Comparison of ENCODE assay signal across 1 cellular context in the genomic region with DNA sequence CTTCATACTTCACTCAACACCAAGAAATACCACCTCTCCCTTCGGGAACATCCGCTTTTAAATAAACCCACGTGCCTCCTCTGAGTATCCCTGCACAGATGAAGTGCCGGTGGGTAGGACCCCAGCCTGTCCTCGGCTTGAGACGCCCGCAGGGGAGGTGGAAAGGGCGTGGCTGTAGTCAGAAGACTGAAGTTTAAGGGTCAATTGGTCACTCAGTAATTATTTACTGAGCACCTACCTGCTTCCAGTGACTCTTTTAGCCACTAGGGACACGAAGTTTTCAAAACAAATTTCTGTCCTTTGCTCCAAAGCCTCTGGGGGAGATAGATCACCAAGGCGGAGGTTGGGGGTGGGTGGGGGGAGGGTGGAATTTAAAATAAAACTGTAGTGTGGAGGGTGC.
TF ChIP-seq lines count a peak whose summit lies in the region.

No MANE protein-coding gene starts in this region.

TF ChIP-seq in SK-N-SH, 30 proteins besides CTCF, POLR2A, EP300 and RAD21 (continued from another document):
- no peak for TF ChIP-seq IRF3 (IDR thresholded peaks at IDR 0.05; ENCODE audit: low read depth, low read length)
- no peak for TF ChIP-seq ELF1 (IDR thresholded peaks at IDR 0.05)
- TF ChIP-seq RCOR1 (IDR thresholded peaks at IDR 0.05; ENCODE audit: low read length), result no peak
- TF ChIP-seq, protein P1, sequence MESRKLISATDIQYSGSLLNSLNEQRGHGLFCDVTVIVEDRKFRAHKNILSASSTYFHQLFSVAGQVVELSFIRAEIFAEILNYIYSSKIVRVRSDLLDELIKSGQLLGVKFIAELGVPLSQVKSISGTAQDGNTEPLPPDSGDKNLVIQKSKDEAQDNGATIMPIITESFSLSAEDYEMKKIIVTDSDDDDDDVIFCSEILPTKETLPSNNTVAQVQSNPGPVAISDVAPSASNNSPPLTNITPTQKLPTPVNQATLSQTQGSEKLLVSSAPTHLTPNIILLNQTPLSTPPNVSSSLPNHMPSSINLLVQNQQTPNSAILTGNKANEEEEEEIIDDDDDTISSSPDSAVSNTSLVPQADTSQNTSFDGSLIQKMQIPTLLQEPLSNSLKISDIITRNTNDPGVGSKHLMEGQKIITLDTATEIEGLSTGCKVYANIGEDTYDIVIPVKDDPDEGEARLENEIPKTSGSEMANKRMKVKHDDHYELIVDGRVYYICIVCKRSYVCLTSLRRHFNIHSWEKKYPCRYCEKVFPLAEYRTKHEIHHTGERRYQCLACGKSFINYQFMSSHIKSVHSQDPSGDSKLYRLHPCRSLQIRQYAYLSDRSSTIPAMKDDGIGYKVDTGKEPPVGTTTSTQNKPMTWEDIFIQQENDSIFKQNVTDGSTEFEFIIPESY (IDR thresholded peaks at IDR 0.05; ENCODE audit: borderline replicate concordance, low read depth), result no peak
- TF ChIP-seq TAF1 (IDR thresholded peaks at IDR 0.05; ENCODE audit: borderline replicate concordance, low read depth, low read length), result no peak
- TF ChIP-seq EZH2phosphoT487 (IDR thresholded peaks at IDR 0.05; ENCODE audit: borderline replicate concordance, low read depth), result no peak
- no peak for TF ChIP-seq FOXJ3 (CRISPR knock-in tag; IDR thresholded peaks at IDR 0.05)
- TF ChIP-seq CHD2 (IDR thresholded peaks at IDR 0.05; ENCODE audit: low read length, partially characterized antibody), result no peak
- TF ChIP-seq NRF1 (IDR thresholded peaks at IDR 0.05; ENCODE audit: low read depth, low read length), result no peak
- no peak for TF ChIP-seq MXI1 (IDR thresholded peaks at IDR 0.05; ENCODE audit: low read depth, low read length)
- no peak for TF ChIP-seq JUND (IDR thresholded peaks at IDR 0.05)
- no peak for TF ChIP-seq FOSL2 (IDR thresholded peaks at IDR 0.05; ENCODE audit: borderline replicate concordance, low read depth)
- TF ChIP-seq, protein P2, sequence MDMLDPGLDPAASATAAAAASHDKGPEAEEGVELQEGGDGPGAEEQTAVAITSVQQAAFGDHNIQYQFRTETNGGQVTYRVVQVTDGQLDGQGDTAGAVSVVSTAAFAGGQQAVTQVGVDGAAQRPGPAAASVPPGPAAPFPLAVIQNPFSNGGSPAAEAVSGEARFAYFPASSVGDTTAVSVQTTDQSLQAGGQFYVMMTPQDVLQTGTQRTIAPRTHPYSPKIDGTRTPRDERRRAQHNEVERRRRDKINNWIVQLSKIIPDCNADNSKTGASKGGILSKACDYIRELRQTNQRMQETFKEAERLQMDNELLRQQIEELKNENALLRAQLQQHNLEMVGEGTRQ (IDR thresholded peaks at IDR 0.05; ENCODE audit: borderline replicate concordance, low read depth, low read length), result no peak
- no peak for TF ChIP-seq TEAD4 (IDR thresholded peaks at IDR 0.05; ENCODE audit: borderline replicate concordance, insufficient read depth)
- no peak for TF ChIP-seq YY1 (IDR thresholded peaks at IDR 0.05; ENCODE audit: low read depth)
- TF ChIP-seq MEF2A (IDR thresholded peaks at IDR 0.05; ENCODE audit: borderline replicate concordance, low read depth), result no peak
- TF ChIP-seq POLR2AphosphoS5 (IDR thresholded peaks at IDR 0.05; ENCODE audit: low read depth, low read length), result no peak
- TF ChIP-seq MAX (IDR thresholded peaks at IDR 0.05; ENCODE audit: low read depth), result no peak
